8 cellular contexts compared by ENCODE assay signal in genomic region chr1:148345617-148346259, GRCh38.
DNase-seq lines count a peak whose midpoint lies in the region; ATAC-seq, FAIRE-seq and TF ChIP-seq lines count a peak whose summit lies in the region.
"Not testable (repeated sequence)": the region's sequence is repeated elsewhere in the genome, so short reads cannot be mapped to it uniquely, and the experiment has no call there.

No MANE protein-coding gene starts in this region.

- 0 out of 3 replicates have a peak, but pooled peaks have one; percentile 45 for ATAC-seq in GM12878

- H2BK20ac ChIP-seq in H9 (ENCODE audit: low read depth, low read length, poor library complexity, severe bottlenecking): not testable (repeated sequence)

- H2BK120ac ChIP-seq in H9 (ENCODE audit: low read depth, low read length, poor library complexity, severe bottlenecking): not testable (repeated sequence)

- not testable (repeated sequence) for H3K23me2 ChIP-seq in H9 (ENCODE audit: insufficient read length, low read depth, low read length, poor library complexity, severe bottlenecking)

- H3K18ac ChIP-seq in H9 (ENCODE audit: insufficient read length, low read depth, low read length): not testable (repeated sequence)

- H2BK15ac ChIP-seq in H9 (ENCODE audit: low read depth, low read length): not testable (repeated sequence)

- peaks cover 14% of the 10 kb centered on the region for H3K27me3 Mint-ChIP-seq in H9 (ENCODE audit: low read depth)

- CTCF ChIA-PET in GM12878 (lab: Yijun Ruan, JAX): interaction anchor here (1.5 to 1.9 kb wide), 2 partner anchors 9 to 13 kb away, joined by 5 to 7 read pairs; no protein-coding TSS in a partner anchor

- H2AFZ ChIP-seq in H9 (ENCODE audit: low read length); GM12878 (ENCODE audit: control insufficient read depth, low read depth, low read length): not testable (repeated sequence)

- intact Hi-C loops in GM12878 (cut with micrococcal nuclease; ENCODE audit: unreplicated experiment): not testable (repeated sequence)

- H4K5ac ChIP-seq in H9 (ENCODE audit: insufficient read length, low read depth, low read length): not testable (repeated sequence)

- not testable (repeated sequence) for H4K20me1 ChIP-seq in H9 (ENCODE audit: control insufficient read depth, insufficient read depth, insufficient read length); GM12878 (ENCODE audit: control insufficient read depth, insufficient read depth)

- H3K27ac Mint-ChIP-seq in H9: 0 out of 7 replicates have a peak overlapping the region, but pooled peaks of 1 of the 3 experiments have one; percentile 16

- not testable (repeated sequence) for H3K36me3 Mint-ChIP-seq in H9 (ENCODE audit: insufficient read depth in 1 of 3, low read depth in 3 of 3)

- H3K4me3 ChIP-seq in WERI-Rb-1 (ENCODE audit: low read depth, low read length); GM12878; fibroblast of pulmonary artery (replicated peaks; ENCODE audit: low read depth, low read length); mucosa of rectum (ENCODE audit: low read length in 2 of 2): not testable (repeated sequence)

- not testable (repeated sequence) for H3K36me3 ChIP-seq in WERI-Rb-1; GM12878 (ENCODE audit: control insufficient read depth in 2 of 2, insufficient read depth in 2 of 2, low read length in 1 of 2); mucosa of rectum (ENCODE audit: control insufficient read depth in 2 of 2, insufficient read depth in 2 of 2, low read length in 2 of 2)

- POLR2A ChIA-PET in GM12878 (lab: Charles Lee): interaction anchor here (0.6 kb wide), 1 partner anchor 28 kb away, joined by 3 read pairs; no protein-coding TSS in a partner anchor

- TF ChIP-seq CTCF in H9 (conservative IDR thresholded peaks at IDR 0.05): peak; percentile 70
- peak; percentile 92 for TF ChIP-seq CTCF in WERI-Rb-1 (IDR thresholded peaks at IDR 0.05; ENCODE audit: low read depth, low read length)
- TF ChIP-seq CTCF in GM12878 (IDR thresholded peaks at IDR 0.05 in 2 of 3, conservative IDR thresholded peaks at IDR 0.05 in 1 of 3; ENCODE audit: control insufficient read depth in 2 of 3, extremely low read depth in 1 of 3, insufficient read depth in 1 of 3, low read depth in 3 of 3, low read length in 3 of 3): peak; percentile 37 to 53 (median 49)
- TF ChIP-seq CTCF in fibroblast of pulmonary artery (IDR thresholded peaks at IDR 0.05; ENCODE audit: low read length, missing control alignments): peak; percentile 65

- H3K4me3 Mint-ChIP-seq in H9: not testable (repeated sequence)

- not testable (repeated sequence) for H3K27ac ChIP-seq in H9 (ENCODE audit: insufficient read length, low read depth, low read length); WERI-Rb-1; GM12878 (ENCODE audit: control insufficient read depth, insufficient read depth)
- peak overlapping the region; percentile 68 to 78 for H3K27ac ChIP-seq in mucosa of rectum (ENCODE audit: low read depth in 2 of 2, low read length in 2 of 2)

- H3K9me3 Mint-ChIP-seq in H9: not testable (repeated sequence)

- H2BK5ac ChIP-seq in H9 (ENCODE audit: insufficient read length, low read length): not testable (repeated sequence)

- not testable (repeated sequence) for H3K4me2 ChIP-seq in H9 (ENCODE audit: insufficient read depth, insufficient read length, low read length); GM12878 (ENCODE audit: control insufficient read depth, insufficient read depth)

- H3K14ac ChIP-seq in H9 (ENCODE audit: insufficient read depth, low read length): not testable (repeated sequence)

- H4K8ac ChIP-seq in H9 (replicated peaks; ENCODE audit: insufficient read length, low read depth, low read length): not testable (repeated sequence)

- not testable (repeated sequence) for TF ChIP-seq EP300 in GM12878 (IDR thresholded peaks at IDR 0.05; ENCODE audit: borderline replicate concordance in 1 of 2, control insufficient read depth in 1 of 2, low read depth in 2 of 2, low read length in 2 of 2)

- H2AK5ac ChIP-seq in H9 (ENCODE audit: insufficient read length, low read length): not testable (repeated sequence)

- not testable (repeated sequence) for H3K79me1 ChIP-seq in H9 (ENCODE audit: insufficient read depth, low read depth, low read length, poor library complexity, severe bottlenecking)

- in situ Hi-C loops in Caki2 (cut with HindIII; ENCODE audit: low pct_unique_long_range_greater_than_20kb, low sequenced_read_pairs); GM12878 (cut with MboI): not testable (repeated sequence)

- not testable (repeated sequence) for H3K4me1 ChIP-seq in H9 (ENCODE audit: insufficient read depth, low read length); GM12878 (ENCODE audit: control insufficient read depth, insufficient read depth, low read length); mucosa of rectum (ENCODE audit: control insufficient read depth in 2 of 2, insufficient read depth in 2 of 2, low read length in 2 of 2)

- H4K91ac ChIP-seq in H9 (ENCODE audit: insufficient read length, low read depth, low read length): not testable (repeated sequence)

- H3K4me1 Mint-ChIP-seq in H9: peaks cover 11% of the 10 kb centered on the region in 2 experiments

- H3K23ac ChIP-seq in H9 (ENCODE audit: insufficient read length, low read depth, low read length): not testable (repeated sequence)

- SMC1A ChIA-PET in GM12878 (lab: Charles Lee; ENCODE audit: uncharacterized antibody, unreplicated experiment): interaction anchor here (1.4 kb wide), 1 partner anchor 19 kb away, joined by 6 read pairs; no protein-coding TSS in a partner anchor

- not testable (repeated sequence) for H2BK12ac ChIP-seq in H9 (ENCODE audit: insufficient read length, low read depth, low read length)

- H3K4ac ChIP-seq in H9 (ENCODE audit: low read depth, low read length): not testable (repeated sequence)

- H3K9ac ChIP-seq in H9 (ENCODE audit: extremely low read depth, insufficient read length, low read length); GM12878 (ENCODE audit: control insufficient read depth, insufficient read depth, low read length): not testable (repeated sequence)
- H3K9ac ChIP-seq in mucosa of rectum (ENCODE audit: low read depth in 1 of 2, low read length in 2 of 2): peak overlapping the region; percentile 18 to 47

- not testable (repeated sequence) for H3K79me2 ChIP-seq in H9 (ENCODE audit: insufficient read depth, low read length); GM12878 (ENCODE audit: control insufficient read depth, insufficient read depth, low read length)

- not testable (repeated sequence) for TF ChIP-seq POLR2A in GM12878 (IDR thresholded peaks at IDR 0.05; ENCODE audit: low read depth, low read length)

- DNase-seq in Caki2 (ENCODE audit: low read depth) (peak; percentile 59), H9 (peak; percentile 55), NCI-H526 treated with DMSO at 0.1 percent for 48 hours (lab: John Stamatoyannopoulos, UW) (peak; percentile 26), WERI-Rb-1 (peak; percentile 75), fibroblast of pulmonary artery (ENCODE audit: low read depth) (peak; percentile 60), stromal cell of bone marrow (ENCODE audit: low read depth) (peak; percentile 33)
- not testable (repeated sequence) for DNase-seq in GM12878 (ENCODE audit: low read depth, low spot score)

- no CpG with 5 or more reads among the region's 3 CpGs for WGBS in H9 (ENCODE audit: extremely low coverage, insufficient read length, low lambda C conversion rate)
- 0% methylated on average over 3 of the region's 3 CpGs for WGBS in GM12878 (ENCODE audit: insufficient coverage, insufficient replicate concordance, low lambda C conversion rate, missing lambda C conversion rate)

- not testable (repeated sequence) for FAIRE-seq in GM12878 (lab: Jason Lieb, UNC)

- not testable (repeated sequence) for H3K9me3 ChIP-seq in H9 (ENCODE audit: control insufficient read depth, low read depth, low read length); WERI-Rb-1 (ENCODE audit: severe bottlenecking); GM12878 (replicated peaks; ENCODE audit: control insufficient read depth, insufficient read depth, low read length); mucosa of rectum (ENCODE audit: control insufficient read depth in 2 of 2, low read length in 2 of 2)

- RAD21 ChIA-PET in GM12878 (lab: Charles Lee; ENCODE audit: unreplicated experiment): not testable (repeated sequence)

- not testable (repeated sequence) for H3K56ac ChIP-seq in H9 (ENCODE audit: insufficient read length, low read depth, low read length)

- TF ChIP-seq RAD21 in GM12878 (IDR thresholded peaks at IDR 0.05; ENCODE audit: insufficient read depth, low read depth, low read length): not testable (repeated sequence)

- not testable (repeated sequence) for H3T11ph ChIP-seq in H9 (ENCODE audit: low read length)

- BruUV-seq in GM12878 (replicated peaks; lab: Mats Ljungman, UMichigan): not testable (repeated sequence)

- H3K27me3 ChIP-seq in H9 (ENCODE audit: insufficient read depth, low read length); WERI-Rb-1 (ENCODE audit: insufficient read depth, low read depth, severe bottlenecking); GM12878 (replicated peaks in 1 of 2; ENCODE audit: control insufficient read depth in 2 of 2, insufficient read depth in 2 of 2, low read length in 1 of 2); mucosa of rectum (ENCODE audit: control insufficient read depth in 2 of 2, insufficient read depth in 2 of 2, low read length in 2 of 2): not testable (repeated sequence)

TF ChIP-seq in GM12878, 131 proteins besides CTCF, POLR2A, EP300 and RAD21:
- TF ChIP-seq SMC3 (IDR thresholded peaks at IDR 0.05; ENCODE audit: borderline replicate concordance, low read length) (peak; percentile 32; the same call in 1 of the 2 replicates), RUNX3 (IDR thresholded peaks at IDR 0.05; ENCODE audit: low read length) (0 out of 2 replicates have a peak, but pooled peaks have one; percentile 19)
